In genomic region chr15:26555898-26556297, GRCh38 we compare ENCODE assay signal across 34 cellular contexts.
DNase-seq lines count a peak whose midpoint lies in the region; ATAC-seq, FAIRE-seq and TF ChIP-seq lines count a peak whose summit lies in the region.
"Had no signal": no experiment of that assay in that cellular context is flagged by ENCODE, and none has a peak within 500 bp of the region (broad histone marks: within the 10 kb centered on the region; RNA-seq: fewer than 3 reads in every experiment).

No MANE protein-coding gene starts in this region.

- H2BK15ac ChIP-seq in IMR-90 (ENCODE audit: low read depth, low read length): no peak overlapping the region

- no peak overlapping the region for H3K14ac ChIP-seq in IMR-90 (replicated peaks; ENCODE audit: low read depth, low read length)

- H4K20me1 ChIP-seq in HepG2 (ENCODE audit: insufficient read depth, low read length) (no peaks in the 10 kb centered on the region), IMR-90 (ENCODE audit: insufficient read depth, low read length) (no peaks in the 10 kb centered on the region), neural cell (ENCODE audit: insufficient read depth) (no peaks in the 10 kb centered on the region)
- H4K20me1 ChIP-seq: BLaER1; BLaER1 treated with 17β-estradiol and CSF1 and Interleukin-3, amounts not matched to agents 10 nM and 100 nM had no signal

- ATAC-seq in HepG2: no peak
- ATAC-seq in right lobe of liver: no peak
- ATAC-seq in A549: no peak
- no peak for ATAC-seq in IMR-90 (ENCODE audit: low read depth)
- no peak for ATAC-seq in HG02840 (IDR thresholded peaks at IDR 0.05; ENCODE audit: low FRiP score, unreplicated experiment)
- ATAC-seq: CD8-positive, alpha-beta T cell had no signal

- BruUV-seq in HepG2 (replicated peaks; lab: Mats Ljungman, UMichigan): no TSS peak
- no TSS peak for BruUV-seq in IMR-90 (replicated peaks; lab: Mats Ljungman, UMichigan)

- no peak overlapping the region for H2BK5ac ChIP-seq in IMR-90 (ENCODE audit: low read depth, low read length, poor library complexity, severe bottlenecking)

- H3K4me1 ChIP-seq in HepG2 (ENCODE audit: insufficient read depth, low read length) (no peaks in the 10 kb centered on the region), right lobe of liver (no peaks in the 10 kb centered on the region), A549 (no peaks in the 10 kb centered on the region), IMR-90 (ENCODE audit: control insufficient read depth, insufficient read depth, low read length) (no peaks in the 10 kb centered on the region)
- H3K4me1 ChIP-seq: BE2C; BLaER1; BLaER1 treated with 17β-estradiol and CSF1 and Interleukin-3, amounts not matched to agents 10 nM and 100 nM; Caco-2 had no signal

- H3K9ac ChIP-seq in HepG2 (ENCODE audit: insufficient read depth, low read depth, low read length) (no peak overlapping the region), IMR-90 (ENCODE audit: low read depth, low read length) (no peak overlapping the region), neural cell (ENCODE audit: low read length) (no peak overlapping the region)
- H3K9ac ChIP-seq: BLaER1; BLaER1 treated with 17β-estradiol and CSF1 and Interleukin-3, amounts not matched to agents 10 nM and 100 nM had no signal

- POLR2A ChIA-PET in HepG2 (lab: Yijun Ruan, JAX) (no interaction called here), A549 (lab: Yijun Ruan, JAX) (no interaction called here), IMR-90 (lab: Charles Lee; ENCODE audit: unreplicated experiment) (no interaction called here)

- H3F3A ChIP-seq in neural cell (ENCODE audit: insufficient read depth, low read length, poor library complexity, severe bottlenecking): no peaks in the 10 kb centered on the region

- no peak overlapping the region for H2BK20ac ChIP-seq in IMR-90 (ENCODE audit: low read depth, low read length)

- H3K27ac ChIP-seq in HepG2 (ENCODE audit: extremely low read length, insufficient read depth, low read length): no peak overlapping the region
- H3K27ac ChIP-seq in right lobe of liver: no peak overlapping the region
- H3K27ac ChIP-seq in A549: no peak overlapping the region
- no peak overlapping the region for H3K27ac ChIP-seq in IMR-90 (ENCODE audit: insufficient read depth, low read length)
- peak overlapping the region; percentile 22 for H3K27ac ChIP-seq in neural cell (ENCODE audit: low read length)
- H3K27ac ChIP-seq: 22Rv1; BLaER1; BLaER1 treated with 17β-estradiol and CSF1 and Interleukin-3, amounts not matched to agents 10 nM and 100 nM; C4-2B had no signal

- no peaks in the 10 kb centered on the region for H3K79me2 ChIP-seq in HepG2 (ENCODE audit: insufficient read depth, low read length)
- no peaks in the 10 kb centered on the region for H3K79me2 ChIP-seq in neural cell (replicated peaks; ENCODE audit: insufficient read depth, low read length)

- no peak overlapping the region for H4K8ac ChIP-seq in IMR-90 (ENCODE audit: low read depth in 2 of 2, low read length in 2 of 2)

- no peaks in the 10 kb centered on the region for H3K27me3 ChIP-seq in HepG2 (ENCODE audit: control insufficient read depth in 1 of 2, insufficient read depth in 2 of 2, low read length in 2 of 2)
- H3K27me3 ChIP-seq in right lobe of liver: no peaks in the 10 kb centered on the region
- H3K27me3 ChIP-seq in IMR-90 (ENCODE audit: control insufficient read depth, insufficient read depth, low read length): no peaks in the 10 kb centered on the region
- no peaks in the 10 kb centered on the region for H3K27me3 ChIP-seq in neural cell (ENCODE audit: insufficient read depth, low read depth, low read length)
- H3K27me3 ChIP-seq: BE2C; BLaER1; BLaER1 treated with 17β-estradiol and CSF1 and Interleukin-3, amounts not matched to agents 10 nM and 100 nM had no signal

- DNase-seq in HepG2 (ENCODE audit: low spot score): no peak
- no peak for DNase-seq in right lobe of liver
- DNase-seq in A549 (ENCODE audit: low read depth in 1 of 2, low spot score in 1 of 2): no peak
- no peak for DNase-seq in IMR-90
- no peak for DNase-seq in activated CD4-positive, alpha-beta T cell treated with anti-CD3 and anti-CD28 coated beads, Interleukin-2, amount 50 U/mL, for 1 hour
- no peak for DNase-seq in NCI-H1105 treated with DMSO at 0.1 percent for 48 hours (lab: John Stamatoyannopoulos, UW)
- DNase-seq: 8988T; ACHN; AML-193; BE2C; C1 segment of cervical spinal cord; Caco-2; Calu3; CD4-positive, alpha-beta memory T cell; CD4-positive, alpha-beta T cell; CD4-positive, CD25-positive, alpha-beta regulatory T cell; CD8-positive, alpha-beta memory T cell; CD8-positive, alpha-beta T cell; COR-L47; DMS 273 treated with DMSO at 0.1 percent for 48 hours; DMS153; DMS53; DMS79; DMS79 treated with DMSO at 0.1 percent for 48 hours; DND-41; EL had no signal

- no peaks in the 10 kb centered on the region for H3K36me3 ChIP-seq in HepG2 (replicated peaks in 1 of 2; ENCODE audit: control insufficient read depth in 1 of 2, insufficient read depth in 2 of 2, low read length in 2 of 2)
- H3K36me3 ChIP-seq in right lobe of liver: no peaks in the 10 kb centered on the region
- H3K36me3 ChIP-seq in IMR-90 (ENCODE audit: control insufficient read depth, insufficient read depth, low read length): no peaks in the 10 kb centered on the region
- peaks cover 7% of the 10 kb centered on the region for H3K36me3 ChIP-seq in neural cell (ENCODE audit: insufficient read depth, low read length)
- H3K36me3 ChIP-seq: BLaER1; BLaER1 treated with 17β-estradiol and CSF1 and Interleukin-3, amounts not matched to agents 10 nM and 100 nM had no signal

- H4K5ac ChIP-seq in IMR-90 (ENCODE audit: low read depth, low read length): no peak overlapping the region

- TF ChIP-seq POLR2A in HepG2 (IDR thresholded peaks at IDR 0.05; ENCODE audit: insufficient read depth in 1 of 2, low read depth in 2 of 2, low read length in 2 of 2): no peak
- no peak for TF ChIP-seq POLR2A in right lobe of liver (IDR thresholded peaks at IDR 0.05)
- TF ChIP-seq POLR2A in A549 (IDR thresholded peaks at IDR 0.05; ENCODE audit: low read length): no peak
- no peak for TF ChIP-seq POLR2A in IMR-90 (IDR thresholded peaks at IDR 0.05; ENCODE audit: low read depth, low read length)

- dilution Hi-C loops in IMR-90 (cut with HindIII; ENCODE audit: low sequenced_read_pairs, unreplicated experiment): no loop called here

- H3K4me2 ChIP-seq in HepG2 (ENCODE audit: low read depth, low read length): no peak overlapping the region
- no peak overlapping the region for H3K4me2 ChIP-seq in A549
- H3K4me2 ChIP-seq in IMR-90 (ENCODE audit: low read depth, low read length): no peak overlapping the region
- no peak overlapping the region for H3K4me2 ChIP-seq in neural cell (ENCODE audit: low read length)
- H3K4me2 ChIP-seq: BLaER1; BLaER1 treated with 17β-estradiol and CSF1 and Interleukin-3, amounts not matched to agents 10 nM and 100 nM had no signal

- in situ Hi-C loops in HepG2 (cut with HindIII; ENCODE audit: extremely low pct_ligation_motif_present, low pct_unique_long_range_greater_than_20kb) (no loop called here), IMR-90 (cut with MboI; ENCODE audit: low sequenced_read_pairs) (no loop called here)

- intact Hi-C loops in HepG2 (cut with micrococcal nuclease; ENCODE audit: unreplicated experiment): no loop called here
- intact Hi-C loops in right lobe of liver (cut with DNase I): no loop called here
- intact Hi-C loops in IMR-90 (cut with micrococcal nuclease): no loop called here

- H3K9me1 ChIP-seq in IMR-90 (ENCODE audit: insufficient read depth, low read length): no peaks in the 10 kb centered on the region

- no peak overlapping the region for H3K56ac ChIP-seq in IMR-90 (ENCODE audit: extremely low read depth, insufficient read depth, low read length)

- peaks cover 92% of the 10 kb centered on the region for H3K9me3 ChIP-seq in HepG2 (ENCODE audit: low read length)
- no peaks in the 10 kb centered on the region for H3K9me3 ChIP-seq in right lobe of liver
- H3K9me3 ChIP-seq in A549: no peaks in the 10 kb centered on the region
- H3K9me3 ChIP-seq in IMR-90 (ENCODE audit: control insufficient read depth, insufficient read depth, low read length): peaks cover 14% of the 10 kb centered on the region
- no peaks in the 10 kb centered on the region for H3K9me3 ChIP-seq in neural cell (ENCODE audit: low read length)
- H3K9me3 ChIP-seq: BE2C; BLaER1; BLaER1 treated with 17β-estradiol and CSF1 and Interleukin-3, amounts not matched to agents 10 nM and 100 nM had no signal

- FAIRE-seq in HepG2 (lab: Jason Lieb, UNC) (no peak), A549 (lab: Jason Lieb, UNC) (no peak)
- FAIRE-seq: A204.1, D721Med had no signal

- no peak overlapping the region for H3K18ac ChIP-seq in IMR-90 (ENCODE audit: low read depth, low read length)

- no peak for TF ChIP-seq RAD21 in HepG2 (CRISPR knock-in tag; IDR thresholded peaks at IDR 0.05)
- no peak for TF ChIP-seq RAD21 in A549 (conservative IDR thresholded peaks at IDR 0.05 in 1 of 2, IDR thresholded peaks at IDR 0.05 in 1 of 2)
- no peak for TF ChIP-seq RAD21 in IMR-90 (IDR thresholded peaks at IDR 0.05; ENCODE audit: low read length)
- no peak for TF ChIP-seq RAD21 in neural cell (conservative IDR thresholded peaks at IDR 0.05)

- WGBS in HepG2 (ENCODE audit: low lambda C conversion rate): 3% methylated on average over 3 of the region's 3 CpGs
- WGBS in right lobe of liver (ENCODE audit: insufficient coverage, low coverage, low lambda C conversion rate, missing lambda C conversion rate): 44% methylated on average over 3 of the region's 3 CpGs
- WGBS in A549 (ENCODE audit: missing lambda C conversion rate): 53% methylated on average over 3 of the region's 3 CpGs
- no CpG with 5 or more reads among the region's 3 CpGs for WGBS in IMR-90 (ENCODE audit: extremely low coverage in 2 of 2, insufficient read length in 1 of 2), 2 experiments

- H2AFZ ChIP-seq in HepG2 (ENCODE audit: low read length): no peak overlapping the region
- H2AFZ ChIP-seq in IMR-90 (replicated peaks; ENCODE audit: low read length, poor library complexity): no peak overlapping the region
- H2AFZ ChIP-seq in neural cell (ENCODE audit: low read depth, low read length): no peak overlapping the region

- no peak overlapping the region for H3K23ac ChIP-seq in IMR-90 (ENCODE audit: low read depth, low read length)

- no peaks in the 10 kb centered on the region for H3K79me1 ChIP-seq in IMR-90 (ENCODE audit: low read depth in 1 of 2, low read length in 2 of 2)

- H3K4ac ChIP-seq in IMR-90 (ENCODE audit: low read depth, low read length): no peak overlapping the region

- no peak overlapping the region for H2AK9ac ChIP-seq in IMR-90 (replicated peaks; ENCODE audit: low read depth, low read length, poor library complexity)

- TF ChIP-seq CTCF in HepG2 (CRISPR knock-in tag; IDR thresholded peaks at IDR 0.05) (no peak), right lobe of liver (IDR thresholded peaks at IDR 0.05) (no peak), A549 (IDR thresholded peaks at IDR 0.05) (no peak), IMR-90 (conservative IDR thresholded peaks at IDR 0.05; ENCODE audit: low read depth, low read length) (no peak), neural cell (IDR thresholded peaks at IDR 0.05; ENCODE audit: poor library complexity, severe bottlenecking) (no peak)

- no peak overlapping the region for H2BK120ac ChIP-seq in IMR-90 (ENCODE audit: low read depth, low read length)

- H3K4me3 ChIP-seq in HepG2 (replicated peaks in 1 of 3; ENCODE audit: insufficient read depth in 1 of 3, low read depth in 2 of 3, low read length in 3 of 3) (no peak overlapping the region), right lobe of liver (no peak overlapping the region), A549 (no peak overlapping the region), IMR-90 (ENCODE audit: insufficient read depth, low read depth, low read length) (no peak overlapping the region), neural cell (ENCODE audit: low read length) (no peak overlapping the region)
- H3K4me3 ChIP-seq: BLaER1; BLaER1 treated with 17β-estradiol and CSF1 and Interleukin-3, amounts not matched to agents 10 nM and 100 nM had no signal

- H3K9me2 ChIP-seq in neural cell (ENCODE audit: insufficient read depth, low read length): no peaks in the 10 kb centered on the region

- no peak overlapping the region for H2AK5ac ChIP-seq in IMR-90 (ENCODE audit: low read depth, low read length)

- TF ChIP-seq EP300 in HepG2 (IDR thresholded peaks at IDR 0.05; ENCODE audit: low read depth in 2 of 2, low read length in 2 of 2): no peak
- no peak for TF ChIP-seq EP300 in HepG2 (CRISPR knock-in tag; IDR thresholded peaks at IDR 0.05; ENCODE audit: borderline replicate concordance)
- TF ChIP-seq EP300 in A549 (IDR thresholded peaks at IDR 0.05): no peak
- no peak for TF ChIP-seq EP300 in neural cell (conservative IDR thresholded peaks at IDR 0.05; ENCODE audit: poor library complexity, severe bottlenecking)

- H4K91ac ChIP-seq in IMR-90 (ENCODE audit: insufficient read depth, low read depth, low read length): no peak overlapping the region

- CTCF ChIA-PET in HepG2 (lab: Yijun Ruan, JAX; ENCODE audit: low intra/inter-chr PET ratio, low total read pairs): no interaction called here
- CTCF ChIA-PET in A549 (lab: Yijun Ruan, JAX): no interaction called here
- CTCF ChIA-PET in IMR-90 (lab: Yijun Ruan, JAX): no interaction called here

Comparison
In these comparisons a context has a peak if more than half of its experiments do, and no peak if none do; other contexts are left out.
1. Of the 38 proteins assayed by ChIP-seq in both HepG2 and A549: peak only in HepG2: none; only in A549: none; in both: NFE2L2; in neither: 37.